Comparison of ENCODE assay signal across 8 cellular contexts in genomic region chr17:75845058-75845711, GRCh38. TPM values are rescaled to one million over a fixed set of nuclear protein-coding genes. Genes with fewer than 3 reads are reported as not detected.
A peak's percentile ranks its signal among the peaks of the same experiment; 100 is the strongest.
DNase-seq lines count a peak whose midpoint lies in the region; ATAC-seq, FAIRE-seq and TF ChIP-seq lines count a peak whose summit lies in the region.

No MANE protein-coding gene starts in this region.

- peak; percentile 82 for TF ChIP-seq CTCF in endodermal cell (conservative IDR thresholded peaks at IDR 0.05)
- peak; percentile 89 for TF ChIP-seq CTCF in mucosa of descending colon (IDR thresholded peaks at IDR 0.05)

- peak overlapping the region; percentile 77 for H3K27ac Mint-ChIP-seq in endodermal cell

- ATAC-seq in HG02885 (IDR thresholded peaks at IDR 0.05; ENCODE audit: poor library complexity, unreplicated experiment) (peak; percentile 78), mucosa of descending colon (peak; percentile 81)

- no peaks in the 10 kb centered on the region for H3K4me1 ChIP-seq in endodermal cell (ENCODE audit: control insufficient read depth, insufficient read depth, low read length)
- peaks cover 31% of the 10 kb centered on the region for H3K4me1 ChIP-seq in mucosa of descending colon (ENCODE audit: low read depth)

- H3K27ac ChIP-seq in endodermal cell (ENCODE audit: low read depth, low read length), result no peak overlapping the region
- H3K27ac ChIP-seq in substantia nigra (ENCODE audit: low read depth, low read length, poor library complexity, severe bottlenecking), result peak overlapping the region; percentile 49

- H3K4me1 Mint-ChIP-seq in endodermal cell, result peaks cover 7% of the 10 kb centered on the region

- no peak overlapping the region for H3K9ac ChIP-seq in endodermal cell (ENCODE audit: extremely low read depth, low read length, poor library complexity, severe bottlenecking)

- FAIRE-seq in GM18507 (lab: Jason Lieb, UNC), result peak; percentile 91

- 64% methylated on average over 14 to 21 of the region's 21 CpGs for WGBS in endodermal cell (ENCODE audit: insufficient coverage in 1 of 2, insufficient read length in 1 of 2), 2 experiments

- H3K36me3 ChIP-seq in endodermal cell (ENCODE audit: control insufficient read depth, insufficient read depth, low read length) (peaks cover 30% of the 10 kb centered on the region), mucosa of descending colon (ENCODE audit: low read depth) (peaks cover 2% of the 10 kb centered on the region)

- H3K4me3 ChIP-seq in endodermal cell (ENCODE audit: low read length) (no peak overlapping the region), mucosa of descending colon (no peak overlapping the region)

- DNase-seq in AG08395 (ENCODE audit: low spot score), result peak; percentile 82
- peak; percentile 89 for DNase-seq in GM18507 (ENCODE audit: extremely low spot score, insufficient read length, low read depth)
- peak; percentile 34 for DNase-seq in NCI-H2171 treated with DMSO at 0.1 percent for 48 hours (lab: John Stamatoyannopoulos, UW)
- peak; percentile 41 to 52 for DNase-seq in activated CD4-positive, alpha-beta T cell treated with anti-CD3 and anti-CD28 coated beads, Interleukin-2, amount 50 U/mL, for 24 hours (ENCODE audit: low read depth in 1 of 2, low spot score in 1 of 2)
- DNase-seq in endodermal cell, result peak; percentile 98
- DNase-seq in mucosa of descending colon, result peak; percentile 86 to 93 (median 90)
- DNase-seq in substantia nigra (lab: John Stamatoyannopoulos, UW), result peak in 41 of 49 donors; percentile 17 to 82 (median 57)

- no peaks in the 10 kb centered on the region for H3K9me3 Mint-ChIP-seq in endodermal cell

- H3K27me3 ChIP-seq in endodermal cell (ENCODE audit: control insufficient read depth, insufficient read depth, low read length, poor library complexity, severe bottlenecking), result no peaks in the 10 kb centered on the region

- intact Hi-C loops in mucosa of descending colon (cut with DNase I, micrococcal nuclease), result no loop called here

- H3K36me3 Mint-ChIP-seq in endodermal cell (ENCODE audit: low read depth), result peaks cover 37% of the 10 kb centered on the region

- H3K4me3 Mint-ChIP-seq in endodermal cell, result no peak overlapping the region

- H3K27me3 Mint-ChIP-seq in endodermal cell (ENCODE audit: insufficient read depth), result no peaks in the 10 kb centered on the region

- H3K9me3 ChIP-seq in endodermal cell (ENCODE audit: control insufficient read depth, low read length) (no peaks in the 10 kb centered on the region), mucosa of descending colon (no peaks in the 10 kb centered on the region)

RNA-seq across cellular contexts. Expression of gene UNC13D, which starts 1.0 kb away (rescaled TPM):
- total RNA-seq in endodermal cell, result 1 to 10 TPM; 6.3 to 6.4 TPM
- polyA plus RNA-seq in endodermal cell (2013, experiment 1 of 2), result 1.1 TPM
- 2.6 TPM for polyA plus RNA-seq in endodermal cell (2013, experiment 2 of 2)
- 10 to 100 TPM; 18.4 to 40.2 (median 23.0) TPM for total RNA-seq in mucosa of descending colon

RNA-seq across cellular contexts. Expression of gene WBP2, which starts 9.9 kb away (rescaled TPM):
- total RNA-seq in endodermal cell (10 to 100 TPM; 74.3 to 82.7 TPM), mucosa of descending colon (100 to 1,000 TPM in 1 of 3 donors, 10 to 100 TPM in 2; 99.1 to 114 (median 99.8) TPM)
- polyA plus RNA-seq in endodermal cell (2013, experiment 1 of 2), result 89.2 TPM
- polyA plus RNA-seq in endodermal cell (2013, experiment 2 of 2), result 87.4 TPM

RNA-seq across cellular contexts. Expression of gene TRIM47, which starts 33.2 kb away (rescaled TPM):
- 1 to 10 TPM; 1.6 to 2.7 TPM for total RNA-seq in endodermal cell
- polyA plus RNA-seq in endodermal cell (2013, experiment 1 of 2), result 1.4 TPM
- 0.62 TPM for polyA plus RNA-seq in endodermal cell (2013, experiment 2 of 2)
- total RNA-seq in mucosa of descending colon, result 10 to 100 TPM; 44.5 to 77.4 (median 53.4) TPM

RNA-seq across cellular contexts. Expression of gene TRIM65, which starts 51.6 kb away (rescaled TPM):
- total RNA-seq in endodermal cell (10 to 100 TPM; 27.4 to 35.3 TPM), mucosa of descending colon (10 to 100 TPM; 13.7 to 23.8 (median 15.4) TPM)
- 21.3 TPM for polyA plus RNA-seq in endodermal cell (2013, experiment 1 of 2)
- 20.3 TPM for polyA plus RNA-seq in endodermal cell (2013, experiment 2 of 2)

RNA-seq across cellular contexts. Expression of gene MRPL38, which starts 59.5 kb away (rescaled TPM):
- 100 to 1,000 TPM; 103 to 118 TPM for total RNA-seq in endodermal cell
- 67.6 TPM for polyA plus RNA-seq in endodermal cell (2013, experiment 1 of 2)
- 60.8 TPM for polyA plus RNA-seq in endodermal cell (2013, experiment 2 of 2)
- total RNA-seq in mucosa of descending colon, result 10 to 100 TPM; 87.0 to 98.0 (median 89.4) TPM

Comparison
In these comparisons a context has a peak if more than half of its experiments do, and no peak if none do; other contexts are left out.
1. DNase-seq: peak in every context shown above with its lines; median percentile 98 in endodermal cell; 90 in mucosa of descending colon; 89 in GM18507; 82 in AG08395; 57 in substantia nigra; 46 in activated CD4-positive, alpha-beta T cell treated with anti-CD3 and anti-CD28 coated beads, Interleukin-2, amount 50 U/mL, for 24 hours; 34 in NCI-H2171 treated with DMSO at 0.1 percent for 48 hours.
2. RNA of gene TRIM47, which starts 33.2 kb away (total RNA-seq): 44.5 to 77.4 TPM in mucosa of descending colon; 1.6 to 2.7 TPM in endodermal cell; every median in the first group is over 10 times any median in the second.